19 cellular contexts compared by ENCODE assay signal in genomic region chr5:100823812-100824211, GRCh38.
"Had no signal": no experiment of that assay in that cellular context is flagged by ENCODE, and none has a peak within 500 bp of the region (broad histone marks: within the 10 kb centered on the region; RNA-seq: fewer than 3 reads in every experiment).

No MANE protein-coding gene starts in this region.

- H3K36me3 ChIP-seq: heart left ventricle, suprapubic skin, thyroid gland, upper lobe of right lung, vagina had no signal

- H3K4me3 ChIP-seq: heart left ventricle, lung, suprapubic skin, thyroid gland, upper lobe of right lung, vagina had no signal

- H3K9me3 Mint-ChIP-seq: endodermal cell had no signal

- H3K27ac ChIP-seq: heart left ventricle, neutrophil, suprapubic skin, thyroid gland, upper lobe of right lung, vagina had no signal

- H3K27ac Mint-ChIP-seq: endodermal cell had no signal

- H3K4me1 ChIP-seq: thyroid gland had no signal

- H3K27me3 Mint-ChIP-seq: dendritic cell treated with granulocyte-macrophage colony-stimulating factor and Interleukin-4, amounts not matched to agents 40 ng/mL and 50 ng/mL, for 4 days had no signal

- H3K9me3 ChIP-seq: heart left ventricle, neutrophil, suprapubic skin, thyroid gland, upper lobe of right lung, vagina had no signal

- H3K4me3 Mint-ChIP-seq: dendritic cell treated with granulocyte-macrophage colony-stimulating factor and Interleukin-4, amounts not matched to agents 40 ng/mL and 50 ng/mL, for 4 days; endodermal cell had no signal

- DNase-seq: endodermal cell; heart left ventricle; hippocampal formation; left colon; left ventricle myocardium superior; mesenchymal stem cell; midbrain; posterior cingulate gyrus; stimulated activated CD4-positive, alpha-beta T cell treated with anti-CD3 and anti-CD28 coated beads, Interleukin-12 subunit alpha, Interleukin-12 subunit beta, amount 100 ng/mL, for 4 hours; stimulated activated naive CD8-positive, alpha-beta T cell treated with anti-CD3 and anti-CD28 coated beads, Interleukin-15, Interleukin-2, amounts not matched to agents 100 U/mL and 50 U/mL, for 24 hours; thyroid gland; upper lobe of right lung had no signal

- ATAC-seq: esophagus mucosa; heart left ventricle; left colon; left ventricle myocardium superior; sciatic nerve; stimulated activated naive CD8-positive, alpha-beta T cell treated with anti-CD3 and anti-CD28 coated beads, Interleukin-15, Interleukin-2, amounts not matched to agents 100 U/mL and 50 U/mL, for 24 hours; upper lobe of right lung had no signal

- H3K27me3 ChIP-seq: heart left ventricle, neutrophil, suprapubic skin, thyroid gland, upper lobe of right lung, vagina had no signal
